ENCODE assay signal across 21 cellular contexts in the genomic region with DNA sequence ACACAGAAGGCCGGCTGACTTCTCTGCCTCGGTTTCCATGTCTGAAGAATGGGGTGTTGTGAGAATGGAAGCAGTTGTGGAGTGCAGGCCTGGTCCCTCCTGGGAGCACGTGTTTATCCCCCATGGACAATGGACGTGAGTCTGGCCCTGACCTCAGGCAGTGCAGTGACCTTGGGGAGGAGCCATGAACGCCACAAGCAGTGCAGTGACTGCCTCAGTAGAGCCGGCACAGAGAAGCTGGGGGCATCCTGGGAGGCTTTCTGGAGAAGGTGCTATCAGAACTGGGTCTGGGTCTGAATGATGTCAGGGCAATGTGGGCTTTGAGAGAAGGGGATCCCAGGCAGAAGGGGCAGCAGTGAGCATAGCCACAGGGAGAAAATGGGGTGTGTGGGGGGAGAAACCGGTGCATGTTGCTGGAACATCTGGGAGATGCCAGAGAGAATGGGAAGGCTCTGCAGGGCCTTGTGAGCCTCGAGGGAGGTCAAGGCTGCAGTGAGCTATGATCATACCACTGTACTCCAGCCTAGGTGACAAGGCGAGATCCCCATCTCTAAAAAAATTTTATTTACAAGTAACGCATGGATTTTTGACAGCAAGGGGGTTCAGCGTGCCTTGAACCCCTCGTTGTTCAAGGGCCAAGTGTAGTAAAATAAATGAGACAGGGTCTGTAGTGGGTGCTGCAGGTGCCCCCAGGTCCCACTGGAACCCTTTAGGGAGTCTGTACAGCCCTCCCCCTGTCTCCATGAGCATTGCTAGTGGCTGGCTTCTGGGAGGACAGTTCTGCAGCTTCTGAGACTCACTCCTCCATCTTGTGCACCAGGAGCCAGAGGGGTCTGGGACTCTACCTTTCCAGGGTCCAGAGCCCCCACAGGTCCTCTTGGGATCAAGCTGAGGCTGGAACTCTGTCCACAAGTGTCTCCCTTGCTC. TPM values are rescaled to one million over a fixed set of nuclear protein-coding genes. Genes with fewer than 3 reads are reported as not detected.
"Had no signal": no experiment of that assay in that cellular context is flagged by ENCODE, and none has a peak within 500 bp of the region (broad histone marks: within the 10 kb centered on the region; RNA-seq: fewer than 3 reads in every experiment).

No MANE protein-coding gene starts in this region.

- H3K36me3 ChIP-seq: cardiac muscle cell, colonic mucosa had no signal

- H3K9me3 ChIP-seq: colonic mucosa, prostate gland had no signal

- H3K4me3 Mint-ChIP-seq: naive thymus-derived CD8-positive, alpha-beta T cell; stimulated activated naive CD8-positive, alpha-beta T cell treated with anti-CD3 and anti-CD28 coated beads, Interleukin-15, Interleukin-2, amounts not matched to agents 100 ng/mL and 50 ng/mL, for 24 hours; T-helper 1 cell treated with Interleukin-12 subunit alpha and Interleukin-12 subunit beta and Interleukin-4 antibody, amounts not matched to agents 30 μg/mL and 1 μg/mL, for 36 hours; WTC11 had no signal

- FAIRE-seq: astrocyte, endothelial cell of umbilical vein, keratinocyte had no signal

- H3K4me1 Mint-ChIP-seq: naive thymus-derived CD8-positive, alpha-beta T cell had no signal

- DNase-seq: activated naive CD4-positive, alpha-beta T cell; activated T-cell treated with anti-CD3 and anti-CD28 coated beads, Interleukin-2, amount 50 U/mL, for 48 hours; colonic mucosa; effector CD4-positive, alpha-beta T cell; foreskin melanocyte; nucleus accumbens; sigmoid colon; stimulated activated CD4-positive, alpha-beta T cell treated with anti-CD3 and anti-CD28 coated beads, Interleukin-12 subunit alpha, Interleukin-12 subunit beta, amount 100 ng/mL, for 4 hours; upper lobe of right lung had no signal

- ATAC-seq: naive thymus-derived CD8-positive, alpha-beta T cell; upper lobe of right lung; WTC11 had no signal

- H3K4me1 ChIP-seq: colonic mucosa, heart right ventricle, prostate gland, sigmoid colon, upper lobe of right lung had no signal

- H3K27me3 ChIP-seq: cardiac muscle cell, colonic mucosa, heart right ventricle, sigmoid colon, upper lobe of right lung had no signal

- H3K27ac Mint-ChIP-seq: stimulated activated naive CD8-positive, alpha-beta T cell treated with anti-CD3 and anti-CD28 coated beads, Interleukin-15, Interleukin-2, amounts not matched to agents 100 ng/mL and 50 ng/mL, for 24 hours; T-helper 1 cell treated with Interleukin-12 subunit alpha and Interleukin-12 subunit beta and Interleukin-4 antibody, amounts not matched to agents 30 μg/mL and 1 μg/mL, for 36 hours; WTC11 had no signal

- H3K27ac ChIP-seq: cardiac muscle cell, colonic mucosa, heart right ventricle, prostate gland, sigmoid colon, SK-N-MC, upper lobe of right lung had no signal

- H3K4me3 ChIP-seq: cardiac muscle cell, colonic mucosa, heart right ventricle, prostate gland, sigmoid colon, SK-N-MC, upper lobe of right lung had no signal

- H3K27me3 Mint-ChIP-seq: stimulated activated naive CD8-positive, alpha-beta T cell treated with anti-CD3 and anti-CD28 coated beads, Interleukin-15, Interleukin-2, amounts not matched to agents 100 ng/mL and 50 ng/mL, for 24 hours had no signal

RNA-seq across cellular contexts. Expression of a gene that starts 27.0 kb away (rescaled TPM):
- total RNA-seq: astrocyte, cardiac muscle cell, endothelial cell of umbilical vein, temporal lobe, WTC11 had no signal
- polyA plus RNA-seq: cardiac muscle cell, endothelial cell of umbilical vein had no signal
